In genomic region chr20:10463622-10464021, GRCh38 we compare ENCODE assay signal across 15 cellular contexts.
"Had no signal": no experiment of that assay in that cellular context is flagged by ENCODE, and none has a peak within 500 bp of the region (broad histone marks: within the 10 kb centered on the region; RNA-seq: fewer than 3 reads in every experiment).

No MANE protein-coding gene starts in this region.

- ATAC-seq: activated CD4-positive, CD25-positive, alpha-beta regulatory T cell treated with anti-CD3 and anti-CD28 coated beads, Interleukin-2, amount 50 U/mL, for 24 hours; gastrocnemius medialis; heart right ventricle had no signal

- H3K27me3 ChIP-seq: brain microvascular endothelial cell, esophagus squamous epithelium, gastrocnemius medialis, heart right ventricle, testis had no signal

- DNase-seq: activated effector memory CD4-positive, alpha-beta T cell treated with Interleukin-2 at 50 U/mL for 16 hours; activated T-cell treated with anti-CD3 and anti-CD28 coated beads, Interleukin-2, amount 50 U/mL, for 1 hour; amniotic stem cell; brain microvascular endothelial cell; esophagus squamous epithelium; gastrocnemius medialis; heart right ventricle; left ventricle myocardium inferior; mesenchymal stem cell; nephron progenitor cell; stimulated activated CD4-positive, alpha-beta T cell treated with anti-CD3 and anti-CD28 coated beads, Interleukin-4, amount 100 ng/mL, for 1 hour; stimulated activated CD8-positive, alpha-beta memory T cell treated with anti-CD3 and anti-CD28 coated beads, Interleukin-4, amount 100 ng/mL, for 48 hours; testis had no signal

- H3K36me3 ChIP-seq: brain microvascular endothelial cell, gastrocnemius medialis, heart right ventricle, left ventricle myocardium inferior had no signal

- H3K27ac ChIP-seq: brain microvascular endothelial cell, esophagus squamous epithelium, gastrocnemius medialis, heart right ventricle, left ventricle myocardium inferior, testis had no signal

- H3K9me3 ChIP-seq: gastrocnemius medialis, left ventricle myocardium inferior, testis had no signal

- FAIRE-seq: keratinocyte had no signal

- H3K4me3 ChIP-seq: esophagus squamous epithelium, gastrocnemius medialis, heart right ventricle, left ventricle myocardium inferior, testis had no signal
